In genomic region chr2:47844162-47844561, GRCh38 we compare ENCODE assay signal across 24 cellular contexts.
DNase-seq lines count a peak whose midpoint lies in the region; ATAC-seq and TF ChIP-seq lines count a peak whose summit lies in the region.
"Had no signal": no experiment of that assay in that cellular context is flagged by ENCODE, and none has a peak within 500 bp of the region (broad histone marks: within the 10 kb centered on the region; RNA-seq: fewer than 3 reads in every experiment).

No MANE protein-coding gene starts in this region.

- TF ChIP-seq CTCF in right atrium auricular region (IDR thresholded peaks at IDR 0.05), result no peak

- no peak for DNase-seq in Right ventricle myocardium superior
- no peak for DNase-seq in right atrium auricular region (ENCODE audit: low spot score)
- DNase-seq in Karpas-422, result no peak
- no peak for DNase-seq in right cardiac atrium
- DNase-seq in stimulated activated effector memory CD8-positive, alpha-beta T cell treated with anti-CD3 and anti-CD28 coated beads, Interleukin-12 subunit alpha, Interleukin-12 subunit beta, amount 100 ng/mL, for 72 hours (ENCODE audit: low spot score in 2 of 2), result no peak
- DNase-seq: activated CD4-positive, alpha-beta T cell treated with anti-CD3 and anti-CD28 coated beads for 4 hours; C1 segment of cervical spinal cord; caudate nucleus; gastrocnemius medialis; GM23248; hippocampal formation; Kasumi-1; NCI-H1436; NCI-H774; stimulated activated CD4-positive, alpha-beta T cell treated with anti-CD3 and anti-CD28 coated beads, Interleukin-2, amount 100 ng/mL, for 48 hours; testis had no signal

- H3K4me1 Mint-ChIP-seq in stimulated activated effector memory CD8-positive, alpha-beta T cell treated with anti-CD3 and anti-CD28 coated beads, Interleukin-12 subunit alpha, Interleukin-12 subunit beta, amount 100 ng/mL, for 72 hours, result peaks cover 30% of the 10 kb centered on the region

- no peak overlapping the region for H3K27ac ChIP-seq in right atrium auricular region
- peak overlapping the region; percentile 29 for H3K27ac ChIP-seq in Karpas-422 (ENCODE audit: low read length)
- H3K27ac ChIP-seq in right cardiac atrium (ENCODE audit: low read length), result no peak overlapping the region
- H3K27ac ChIP-seq: ascending aorta, gastrocnemius medialis, GM23248, HL-60, parathyroid adenoma, testis had no signal

- H3K36me3 ChIP-seq in right atrium auricular region, result no peaks in the 10 kb centered on the region
- peaks cover 5% of the 10 kb centered on the region; the same call in 1 of the 2 replicates for H3K36me3 ChIP-seq in Karpas-422 (ENCODE audit: insufficient read depth, low read length)

- peaks cover 3% of the 10 kb centered on the region; the same call in 1 of the 2 replicates for H4K20me1 ChIP-seq in Karpas-422 (ENCODE audit: insufficient read depth, low read depth, low read length)

- peak; percentile 56 for ATAC-seq in Right ventricle myocardium superior (ENCODE audit: poor library complexity)
- ATAC-seq in right cardiac atrium, result peak; percentile 38 to 43
- no peak for ATAC-seq in stimulated activated effector memory CD8-positive, alpha-beta T cell treated with anti-CD3 and anti-CD28 coated beads, Interleukin-12 subunit alpha, Interleukin-12 subunit beta, amount 100 ng/mL, for 72 hours
- ATAC-seq in GM18867 (IDR thresholded peaks at IDR 0.05; ENCODE audit: unreplicated experiment), result no peak
- no peak for ATAC-seq in HG03457 (IDR thresholded peaks at IDR 0.05; ENCODE audit: unreplicated experiment)
- ATAC-seq in GM21723 (IDR thresholded peaks at IDR 0.05; ENCODE audit: unreplicated experiment), result no peak
- ATAC-seq: activated naive CD4-positive, alpha-beta T cell treated with anti-CD3 and anti-CD28 coated beads, Interleukin-2, amount 50 U/mL, for 72 hours; gastrocnemius medialis had no signal

- no peak overlapping the region for H3K4me2 ChIP-seq in Karpas-422 (ENCODE audit: low read depth, low read length, poor library complexity, severe bottlenecking)

- H3K36me3 Mint-ChIP-seq in stimulated activated effector memory CD8-positive, alpha-beta T cell treated with anti-CD3 and anti-CD28 coated beads, Interleukin-12 subunit alpha, Interleukin-12 subunit beta, amount 100 ng/mL, for 72 hours, result peaks cover 31% of the 10 kb centered on the region
- H3K36me3 Mint-ChIP-seq: activated naive CD4-positive, alpha-beta T cell treated with anti-CD3 and anti-CD28 coated beads, Interleukin-2, amount 50 U/mL, for 72 hours had no signal

- H3K4me3 Mint-ChIP-seq in stimulated activated effector memory CD8-positive, alpha-beta T cell treated with anti-CD3 and anti-CD28 coated beads, Interleukin-12 subunit alpha, Interleukin-12 subunit beta, amount 100 ng/mL, for 72 hours, result no peak overlapping the region
- H3K4me3 Mint-ChIP-seq: T-helper 1 cell treated with Interleukin-12 subunit alpha and Interleukin-12 subunit beta and Interleukin-4 antibody, amounts not matched to agents 30 μg/mL and 1 μg/mL, for 36 hours had no signal

- H3K27ac Mint-ChIP-seq in stimulated activated effector memory CD8-positive, alpha-beta T cell treated with anti-CD3 and anti-CD28 coated beads, Interleukin-12 subunit alpha, Interleukin-12 subunit beta, amount 100 ng/mL, for 72 hours, result peak overlapping the region; percentile 4
- H3K27ac Mint-ChIP-seq: T-helper 1 cell treated with Interleukin-12 subunit alpha and Interleukin-12 subunit beta and Interleukin-4 antibody, amounts not matched to agents 30 μg/mL and 1 μg/mL, for 36 hours had no signal

- peaks cover 94% of the 10 kb centered on the region for H3K79me2 ChIP-seq in Karpas-422 (ENCODE audit: low read length)

- H3K9me3 Mint-ChIP-seq in stimulated activated effector memory CD8-positive, alpha-beta T cell treated with anti-CD3 and anti-CD28 coated beads, Interleukin-12 subunit alpha, Interleukin-12 subunit beta, amount 100 ng/mL, for 72 hours, result no peaks in the 10 kb centered on the region
- H3K9me3 Mint-ChIP-seq: activated naive CD4-positive, alpha-beta T cell treated with anti-CD3 and anti-CD28 coated beads, Interleukin-2, amount 50 U/mL, for 72 hours; T-helper 1 cell treated with Interleukin-12 subunit alpha and Interleukin-12 subunit beta and Interleukin-4 antibody, amounts not matched to agents 30 μg/mL and 1 μg/mL, for 36 hours had no signal

- peaks cover 0 to 32% of the 10 kb centered on the region in 2 donors for H3K4me1 ChIP-seq in right atrium auricular region
- peaks cover 36% of the 10 kb centered on the region for H3K4me1 ChIP-seq in Karpas-422 (ENCODE audit: low read length)
- peaks cover 8% of the 10 kb centered on the region for H3K4me1 ChIP-seq in right cardiac atrium (ENCODE audit: control insufficient read depth, insufficient read depth, low read length)
- H3K4me1 ChIP-seq: parathyroid adenoma, testis had no signal

- H3K4me3 ChIP-seq in right atrium auricular region, result no peak overlapping the region
- H3K4me3 ChIP-seq in Karpas-422 (ENCODE audit: low read length), result no peak overlapping the region
- no peak overlapping the region for H3K4me3 ChIP-seq in right cardiac atrium (ENCODE audit: low read length)
- H3K4me3 ChIP-seq: ascending aorta, gastrocnemius medialis, GM23248, testis had no signal

- no peak overlapping the region for H3K9ac ChIP-seq in Karpas-422 (ENCODE audit: low read length)
- H3K9ac ChIP-seq: GM23248, parathyroid adenoma had no signal

- H3K27me3 ChIP-seq in right atrium auricular region (no peaks in the 10 kb centered on the region), Karpas-422 (ENCODE audit: low read length) (no peaks in the 10 kb centered on the region), right cardiac atrium (ENCODE audit: control insufficient read depth, insufficient read depth) (no peaks in the 10 kb centered on the region)
- H3K27me3 ChIP-seq: ascending aorta, gastrocnemius medialis, testis had no signal

- 72% methylated on average over 2 of the region's 2 CpGs for WGBS in right cardiac atrium

- H3K9me3 ChIP-seq in right atrium auricular region (no peaks in the 10 kb centered on the region), Karpas-422 (ENCODE audit: low read length) (no peaks in the 10 kb centered on the region), right cardiac atrium (ENCODE audit: control insufficient read depth, low read length) (no peaks in the 10 kb centered on the region)
- H3K9me3 ChIP-seq: ascending aorta, gastrocnemius medialis, testis had no signal

- intact Hi-C loops in Right ventricle myocardium superior (cut with DNase I), result loop anchor here (10.0 kb wide), 1 partner anchor 61 kb away; the partner anchor contains the start of gene FBXO11
- intact Hi-C loops in right cardiac atrium (cut with DNase I), result no loop called here

- H3K9me2 ChIP-seq in Karpas-422 (replicated peaks; ENCODE audit: insufficient read depth, low read length), result no peaks in the 10 kb centered on the region

- H2AFZ ChIP-seq in Karpas-422 (ENCODE audit: low read length), result no peak overlapping the region
- H2AFZ ChIP-seq: GM23248, parathyroid adenoma had no signal

Comparison
In these comparisons a context has a peak if more than half of its experiments do, and no peak if none do; other contexts are left out.
1. ATAC-seq: peak in Right ventricle myocardium superior (single experiment) and right cardiac atrium (2 of 2); none in stimulated activated effector memory CD8-positive, alpha-beta T cell treated with anti-CD3 and anti-CD28 coated beads, Interleukin-12 subunit alpha, Interleukin-12 subunit beta, amount 100 ng/mL, for 72 hours (single experiment), GM18867 (single experiment), HG03457 (single experiment) and GM21723 (single experiment).